In genomic region chr6:30915591-30915946, GRCh38 we compare ENCODE assay signal across 8 cellular contexts. TPM values are rescaled to one million over a fixed set of nuclear protein-coding genes. Genes with fewer than 3 reads are reported as not detected.
DNase-seq lines count a peak whose midpoint lies in the region; ATAC-seq and TF ChIP-seq lines count a peak whose summit lies in the region.

No MANE protein-coding gene starts in this region.

- no peaks in the 10 kb centered on the region for H3K9me3 ChIP-seq in T-helper 17 cell (ENCODE audit: control insufficient read depth, low read length, poor library complexity, severe bottlenecking)

- H3K27me3 Mint-ChIP-seq in activated naive CD4-positive, alpha-beta T cell treated with anti-CD3 and anti-CD28 coated beads, Interleukin-2, amount 10 ng/mL, durations not matched to agents 7 days and 5 days: no peaks in the 10 kb centered on the region
- H3K27me3 Mint-ChIP-seq in T-helper 17 cell: no peaks in the 10 kb centered on the region

- peak overlapping the region; percentile 88 for H3K4me3 Mint-ChIP-seq in activated naive CD4-positive, alpha-beta T cell treated with anti-CD3 and anti-CD28 coated beads, Interleukin-2, amount 10 ng/mL, durations not matched to agents 7 days and 5 days
- H3K4me3 Mint-ChIP-seq in T-helper 17 cell: peak overlapping the region; percentile 94

- CTCF ChIA-PET in activated naive CD4-positive, alpha-beta T cell treated with anti-CD3 and anti-CD28 coated beads, Interleukin-2, amount 10 ng/mL, durations not matched to agents 7 days and 5 days (lab: Charles Lee): interaction anchor here (0.6 to 11.3 kb wide), 21 partner anchors 8 to 212 kb away, joined by 3 to 202 read pairs (median 4); partner anchors contain the start of gene MUCL3

- no peaks in the 10 kb centered on the region for H3K9me3 Mint-ChIP-seq in activated naive CD4-positive, alpha-beta T cell treated with anti-CD3 and anti-CD28 coated beads, Interleukin-2, amount 10 ng/mL, durations not matched to agents 7 days and 5 days

- H3K36me3 Mint-ChIP-seq in activated naive CD4-positive, alpha-beta T cell treated with anti-CD3 and anti-CD28 coated beads, Interleukin-2, amount 10 ng/mL, durations not matched to agents 7 days and 5 days: peaks cover 31% of the 10 kb centered on the region
- H3K36me3 Mint-ChIP-seq in T-helper 17 cell (ENCODE audit: low read depth): peaks cover 6% of the 10 kb centered on the region

- H3K4me3 ChIP-seq in epithelial cell of esophagus (ENCODE audit: low read length): no peak overlapping the region

- ATAC-seq in T-helper 17 cell (no peak), HG03469 (IDR thresholded peaks at IDR 0.05; ENCODE audit: unreplicated experiment) (no peak), HG02870 (IDR thresholded peaks at IDR 0.05; ENCODE audit: unreplicated experiment) (no peak)

- TF ChIP-seq CTCF in epithelial cell of esophagus (IDR thresholded peaks at IDR 0.05; ENCODE audit: insufficient read depth, low read depth, low read length, missing control alignments): peak; percentile 79

- peaks cover 26% of the 10 kb centered on the region for H3K4me1 Mint-ChIP-seq in activated naive CD4-positive, alpha-beta T cell treated with anti-CD3 and anti-CD28 coated beads, Interleukin-2, amount 10 ng/mL, durations not matched to agents 7 days and 5 days
- peaks cover 31% of the 10 kb centered on the region for H3K4me1 Mint-ChIP-seq in T-helper 17 cell

- peak overlapping the region; percentile 82 for H3K27ac Mint-ChIP-seq in activated naive CD4-positive, alpha-beta T cell treated with anti-CD3 and anti-CD28 coated beads, Interleukin-2, amount 10 ng/mL, durations not matched to agents 7 days and 5 days
- peak overlapping the region; percentile 75 for H3K27ac Mint-ChIP-seq in T-helper 17 cell

- no peak for DNase-seq in activated naive CD4-positive, alpha-beta T cell treated with anti-CD3 and anti-CD28 coated beads, Interleukin-2, amount 10 ng/mL, durations not matched to agents 7 days and 5 days
- no peak for DNase-seq in activated naive CD4-positive, alpha-beta T cell treated with Interleukin-2 at 50 U/mL for 16 hours
- DNase-seq in NAMALWA (ENCODE audit: low spot score) (peak; percentile 64), T-helper 17 cell (no peak), epithelial cell of esophagus (ENCODE audit: low read depth) (peak; percentile 74), midbrain (lab: John Stamatoyannopoulos, UW) (peak; percentile 79)

RNA-seq across cellular contexts. Expression of gene VARS2, which starts 1.5 kb away (rescaled TPM):
- total RNA-seq in T-helper 17 cell: 10 to 100 TPM; 24.4 to 30.5 TPM

RNA-seq across cellular contexts. Expression of gene GTF2H4, which starts 7.6 kb away (rescaled TPM):
- total RNA-seq in T-helper 17 cell: 10 to 100 TPM; 11.6 to 19.7 TPM

RNA-seq across cellular contexts. Expression of gene SFTA2, which starts 16.4 kb away (rescaled TPM):
- not detected for total RNA-seq in T-helper 17 cell

RNA-seq across cellular contexts. Expression of gene MUCL3, which starts 25.2 kb away (rescaled TPM):
- total RNA-seq in T-helper 17 cell: not detected

RNA-seq across cellular contexts. Expression of gene DDR1, which starts 31.2 kb away (rescaled TPM):
- total RNA-seq in T-helper 17 cell: 1 to 10 TPM; 1.8 to 5.6 TPM

Comparison
In these comparisons a context has a peak if more than half of its experiments do, and no peak if none do; other contexts are left out.
1. DNase-seq: peak in NAMALWA (single experiment), epithelial cell of esophagus (single experiment) and midbrain (single experiment); none in activated naive CD4-positive, alpha-beta T cell treated with anti-CD3 and anti-CD28 coated beads, Interleukin-2, amount 10 ng/mL, durations not matched to agents 7 days and 5 days (single experiment), activated naive CD4-positive, alpha-beta T cell treated with Interleukin-2 at 50 U/mL for 16 hours (single experiment) and T-helper 17 cell (0 of 3).